ENCODE assay signal across 12 cellular contexts in genomic region chr3:48693826-48694225, GRCh38. TPM values are rescaled to one million over a fixed set of nuclear protein-coding genes. Genes with fewer than 3 reads are reported as not detected.
A peak's percentile ranks its signal among the peaks of the same experiment; 100 is the strongest.
DNase-seq lines count a peak whose midpoint lies in the region; ATAC-seq and TF ChIP-seq lines count a peak whose summit lies in the region.
"Had no signal": no experiment of that assay in that cellular context is flagged by ENCODE, and none has a peak within 500 bp of the region (broad histone marks: within the 10 kb centered on the region; RNA-seq: fewer than 3 reads in every experiment).

No MANE protein-coding gene starts in this region.

- ATAC-seq in Right ventricle myocardium superior (ENCODE audit: poor library complexity) (no peak), left cardiac atrium (no peak), GM19395 (IDR thresholded peaks at IDR 0.05; ENCODE audit: unreplicated experiment) (no peak)

- H3K9me3 ChIP-seq in esophagus (ENCODE audit: control insufficient read depth in 2 of 2, insufficient read depth in 1 of 2, low read depth in 1 of 2, low read length in 1 of 2) = no peaks in the 10 kb centered on the region
- H3K9me3 ChIP-seq in vagina = no peaks in the 10 kb centered on the region

- H3K9me3 Mint-ChIP-seq in osteocyte (ENCODE audit: unreplicated experiment) = no peaks in the 10 kb centered on the region
- H3K9me3 Mint-ChIP-seq: activated naive CD8-positive, alpha-beta T cell treated with anti-CD3 and anti-CD28 coated beads for 36 hours had no signal

- peaks cover 35% of the 10 kb centered on the region for H3K4me1 Mint-ChIP-seq in osteocyte (ENCODE audit: unreplicated experiment)

- H3K36me3 ChIP-seq in esophagus (ENCODE audit: control insufficient read depth in 2 of 2, insufficient read depth in 2 of 2, low read length in 1 of 2) (peaks cover 8 to 34% of the 10 kb centered on the region in 2 donors), vagina (peaks cover 3 to 52% of the 10 kb centered on the region in 2 donors)

- H3K27ac ChIP-seq in esophagus (ENCODE audit: low read depth in 2 of 2, low read length in 1 of 2) (peak overlapping the region; percentile 72 to 85), vagina (peak overlapping the region; percentile 82)

- H3K27me3 Mint-ChIP-seq in osteocyte (ENCODE audit: unreplicated experiment) = no peaks in the 10 kb centered on the region
- H3K27me3 Mint-ChIP-seq: activated naive CD8-positive, alpha-beta T cell treated with anti-CD3 and anti-CD28 coated beads for 36 hours had no signal

- WGBS in esophagus, 2 donors = 80 to 84% methylated on average over 8 of the region's 8 CpGs

- H3K4me3 ChIP-seq in esophagus (ENCODE audit: low read depth in 1 of 2, low read length in 2 of 2) (no peak overlapping the region), vagina (peak overlapping the region; percentile 49 to 67)

- intact Hi-C loops in Right ventricle myocardium superior (cut with DNase I) (no loop called here), left cardiac atrium (cut with DNase I) (no loop called here), vagina (cut with DNase I) (no loop called here)

- peak overlapping the region; percentile 3 for H3K27ac Mint-ChIP-seq in osteocyte (ENCODE audit: unreplicated experiment)

- H3K27me3 ChIP-seq in esophagus (ENCODE audit: control insufficient read depth in 1 of 2, insufficient read depth in 2 of 2, low read length in 2 of 2) (no peaks in the 10 kb centered on the region), vagina (no peaks in the 10 kb centered on the region)

- no peak overlapping the region for H3K4me3 Mint-ChIP-seq in osteocyte (ENCODE audit: unreplicated experiment)
- H3K4me3 Mint-ChIP-seq: activated naive CD8-positive, alpha-beta T cell treated with anti-CD3 and anti-CD28 coated beads for 36 hours had no signal

- peaks cover 2 to 12% of the 10 kb centered on the region in 2 donors for H3K4me1 ChIP-seq in esophagus (ENCODE audit: control insufficient read depth in 2 of 2, insufficient read depth in 2 of 2, low read length in 1 of 2)
- peaks cover 47% of the 10 kb centered on the region for H3K4me1 ChIP-seq in vagina

- no peak for TF ChIP-seq POLR2A in vagina (IDR thresholded peaks at IDR 0.05)

- peak; percentile 20 for DNase-seq in Right ventricle myocardium superior
- DNase-seq in left cardiac atrium = no peak
- DNase-seq in osteocyte (ENCODE audit: extremely low spot score, unreplicated experiment) = no peak
- no peak for DNase-seq in vagina (ENCODE audit: extremely low spot score in 2 of 2)
- no peak for DNase-seq in NCI-H1930 (lab: John Stamatoyannopoulos, UW)
- DNase-seq in anterior cingulate cortex (lab: John Stamatoyannopoulos, UW) = no peak
- DNase-seq: activated CD4-positive, alpha-beta T cell treated with anti-CD3 and anti-CD28 coated beads, Interleukin-2, amount 50 U/mL, for 48 hours; activated naive CD8-positive, alpha-beta T cell treated with anti-CD3 and anti-CD28 coated beads for 36 hours; DMS79; NCI-H69 had no signal

- TF ChIP-seq CTCF in osteocyte (IDR thresholded peaks at IDR 0.05) (no peak), vagina (IDR thresholded peaks at IDR 0.05) (no peak)

- H3K36me3 Mint-ChIP-seq in osteocyte (ENCODE audit: unreplicated experiment) = peaks cover 34% of the 10 kb centered on the region

RNA-seq across cellular contexts. Expression of gene NCKIPSD, which starts 8.1 kb away (rescaled TPM):
- total RNA-seq in Right ventricle myocardium superior (13.3 TPM), left cardiac atrium (10 to 100 TPM; 19.4 to 27.8 TPM), osteocyte (26.3 and 27.2 TPM in 2 replicates), vagina (45.9 TPM)
- polyA plus RNA-seq in esophagus = 1 to 10 TPM; 7.6 to 8.2 TPM

RNA-seq across cellular contexts. Expression of gene IP6K2, which starts 23.2 kb away (rescaled TPM):
- total RNA-seq in Right ventricle myocardium superior (22.7 TPM), left cardiac atrium (10 to 100 TPM; 24.0 to 38.4 TPM), osteocyte (101 and 104 TPM in 2 replicates), vagina (119 TPM)
- polyA plus RNA-seq in esophagus = 100 to 1,000 TPM in 1 of 2 donors, 10 to 100 TPM in 1; 67.8 to 110 TPM

RNA-seq across cellular contexts. Expression of gene CELSR3, which starts 31.1 kb away (rescaled TPM):
- total RNA-seq in Right ventricle myocardium superior (0.16 TPM), left cardiac atrium (under 1 TPM; 0.24 to 0.39 TPM), osteocyte (7.1 and 7.4 TPM in 2 replicates), vagina (2.2 TPM)
- under 1 TPM; 0.36 to 0.77 TPM for polyA plus RNA-seq in esophagus

RNA-seq across cellular contexts. Expression of gene SLC26A6, which starts 58.6 kb away (rescaled TPM):
- total RNA-seq in Right ventricle myocardium superior (10.8 TPM), left cardiac atrium (10 to 100 TPM; 11.2 to 14.6 TPM), osteocyte (63.8 and 66.2 TPM in 2 replicates), vagina (35.1 TPM)
- polyA plus RNA-seq in esophagus = 10 to 100 TPM in 1 of 2 donors, 1 to 10 TPM in 1; 6.4 to 20.8 TPM

Comparison
In these comparisons a context has a peak if more than half of its experiments do, and no peak if none do; other contexts are left out.
1. H3K4me3 ChIP-seq: peak in vagina (2 of 2); none in esophagus (0 of 2).